In genomic region chr9:111926421-111926875, GRCh38 we compare ENCODE assay signal across 8 cellular contexts. TPM values are rescaled to one million over a fixed set of nuclear protein-coding genes. Genes with fewer than 3 reads are reported as not detected.
DNase-seq lines count a peak whose midpoint lies in the region; ATAC-seq and TF ChIP-seq lines count a peak whose summit lies in the region.

No MANE protein-coding gene starts in this region.

- WGBS in gastroesophageal sphincter (ENCODE audit: low coverage in 1 of 2), 2 donors = 64 to 92% methylated on average over 6 of the region's 6 CpGs

- H3K9ac ChIP-seq in BLaER1 treated with 17β-estradiol and CSF1 and Interleukin-3, amounts not matched to agents 10 nM and 100 nM = peak overlapping the region; percentile 50 to 74 (median 66); a peak in 20 of 22 replicates

- H3K4me3 ChIP-seq in BLaER1 treated with 17β-estradiol and CSF1 and Interleukin-3, amounts not matched to agents 10 nM and 100 nM = peak overlapping the region in 3 of 10 experiments; percentile 31 to 55 (median 35); a peak in 3 of 20 replicates
- H3K4me3 ChIP-seq in gastroesophageal sphincter = no peak overlapping the region

- CTCF ChIA-PET in activated CD4-positive, alpha-beta memory T cell treated with anti-CD3 and anti-CD28 coated beads, Interleukin-2, amount 10 ng/mL, durations not matched to agents 7 days and 5 days (lab: Charles Lee) = interaction anchor here (0.6 to 2.0 kb wide), 6 partner anchors 10 to 328 kb away, joined by 3 to 8 read pairs (median 4); no protein-coding TSS in a partner anchor

- H3K4me3 Mint-ChIP-seq in activated CD4-positive, alpha-beta memory T cell treated with anti-CD3 and anti-CD28 coated beads, Interleukin-2, amount 10 ng/mL, durations not matched to agents 7 days and 5 days = no peak overlapping the region

- no peaks in the 10 kb centered on the region for H3K9me3 ChIP-seq in BLaER1 treated with 17β-estradiol and CSF1 and Interleukin-3, amounts not matched to agents 10 nM and 100 nM (replicated peaks in 1 of 11)
- no peaks in the 10 kb centered on the region for H3K9me3 ChIP-seq in gastroesophageal sphincter

- peaks cover 33 to 47% (median 41%) of the 10 kb centered on the region in 10 experiments for H3K4me1 ChIP-seq in BLaER1 treated with 17β-estradiol and CSF1 and Interleukin-3, amounts not matched to agents 10 nM and 100 nM
- H3K4me1 ChIP-seq in gastroesophageal sphincter = peaks cover 0 to 9% (median 0%) of the 10 kb centered on the region in 3 donors

- H3K27me3 Mint-ChIP-seq in activated CD4-positive, alpha-beta memory T cell treated with anti-CD3 and anti-CD28 coated beads, Interleukin-2, amount 10 ng/mL, durations not matched to agents 7 days and 5 days = no peaks in the 10 kb centered on the region

- peaks cover 23 to 64% (median 38%) of the 10 kb centered on the region in 11 experiments for H3K36me3 ChIP-seq in BLaER1 treated with 17β-estradiol and CSF1 and Interleukin-3, amounts not matched to agents 10 nM and 100 nM
- peaks cover 0 to 50% of the 10 kb centered on the region in 2 donors for H3K36me3 ChIP-seq in gastroesophageal sphincter

- peak; percentile 97 for ATAC-seq in GM21360 (IDR thresholded peaks at IDR 0.05; ENCODE audit: unreplicated experiment)
- peak; percentile 69 for ATAC-seq in gastroesophageal sphincter

- POLR2A ChIA-PET in activated CD4-positive, alpha-beta memory T cell treated with anti-CD3 and anti-CD28 coated beads, Interleukin-2, amount 10 ng/mL, durations not matched to agents 7 days and 5 days (lab: Charles Lee) = interaction anchor here (0.7 to 6.4 kb wide), 9 partner anchors 8 to 406 kb away, joined by 3 to 41 read pairs (median 3); partner anchors contain the start of gene UGCG

- TF ChIP-seq POLR2A in gastroesophageal sphincter (IDR thresholded peaks at IDR 0.05) = no peak

- no peak for TF ChIP-seq EP300 in gastroesophageal sphincter (IDR thresholded peaks at IDR 0.05)

- peaks cover 33% of the 10 kb centered on the region for H3K36me3 Mint-ChIP-seq in activated CD4-positive, alpha-beta memory T cell treated with anti-CD3 and anti-CD28 coated beads, Interleukin-2, amount 10 ng/mL, durations not matched to agents 7 days and 5 days (ENCODE audit: low read depth)

- H3K27ac ChIP-seq in BLaER1 treated with 17β-estradiol and CSF1 and Interleukin-3, amounts not matched to agents 10 nM and 100 nM = peak overlapping the region; percentile 70 to 88 (median 80); a peak in 21 of 22 replicates
- peak overlapping the region in 1 of 4 donors; percentile 19 for H3K27ac ChIP-seq in gastroesophageal sphincter

- no peaks in the 10 kb centered on the region for H3K9me3 Mint-ChIP-seq in activated CD4-positive, alpha-beta memory T cell treated with anti-CD3 and anti-CD28 coated beads, Interleukin-2, amount 10 ng/mL, durations not matched to agents 7 days and 5 days

- no peak for TF ChIP-seq CTCF in gastroesophageal sphincter (IDR thresholded peaks at IDR 0.05)

- peak overlapping the region; percentile 69 to 88 (median 78) for H3K4me2 ChIP-seq in BLaER1 treated with 17β-estradiol and CSF1 and Interleukin-3, amounts not matched to agents 10 nM and 100 nM

- peaks cover 29% of the 10 kb centered on the region for H3K4me1 Mint-ChIP-seq in activated CD4-positive, alpha-beta memory T cell treated with anti-CD3 and anti-CD28 coated beads, Interleukin-2, amount 10 ng/mL, durations not matched to agents 7 days and 5 days

- DNase-seq in HT1080 (ENCODE audit: low read depth) (peak; percentile 88), NCI-H2227 (lab: John Stamatoyannopoulos, UW; ENCODE audit: unreplicated experiment) (no peak), NCI-H524 (lab: John Stamatoyannopoulos, UW) (no peak)
- peak; percentile 72 for DNase-seq in activated CD4-positive, alpha-beta memory T cell treated with anti-CD3 and anti-CD28 coated beads, Interleukin-2, amount 10 ng/mL, durations not matched to agents 7 days and 5 days
- DNase-seq in stimulated activated CD4-positive, alpha-beta T cell treated with anti-CD3 and anti-CD28 coated beads, TNF-alpha, amount 100 ng/mL, for 4 hours (ENCODE audit: low read depth in 3 of 3) = peak in 2 of 3 experiments; percentile 26 to 41

- H3K27ac Mint-ChIP-seq in activated CD4-positive, alpha-beta memory T cell treated with anti-CD3 and anti-CD28 coated beads, Interleukin-2, amount 10 ng/mL, durations not matched to agents 7 days and 5 days = peak overlapping the region; percentile 71

- no peaks in the 10 kb centered on the region for H3K27me3 ChIP-seq in BLaER1 treated with 17β-estradiol and CSF1 and Interleukin-3, amounts not matched to agents 10 nM and 100 nM
- H3K27me3 ChIP-seq in gastroesophageal sphincter = no peaks in the 10 kb centered on the region

- H4K20me1 ChIP-seq in BLaER1 treated with 17β-estradiol and CSF1 and Interleukin-3, amounts not matched to agents 10 nM and 100 nM = peaks cover 0 to 24% (median 5%) of the 10 kb centered on the region in 11 experiments; a peak in 7 of 22 replicates

RNA-seq across cellular contexts. Expression of gene UGCG, which starts 29.8 kb away (rescaled TPM):
- 117 and 130 TPM in 2 replicates for total RNA-seq in HT1080 (2014; rRNA removed; shearing (Covaris generic))
- polyA plus RNA-seq in HT1080 (2015; cell fraction: cytosol; rRNA removed) = 145 and 179 TPM in 2 replicates
- polyA plus RNA-seq in HT1080 (2015; cell fraction: nucleus; rRNA removed) = 176 and 182 TPM in 2 replicates
- total RNA-seq in activated CD4-positive, alpha-beta memory T cell treated with anti-CD3 and anti-CD28 coated beads, Interleukin-2, amount 10 ng/mL, durations not matched to agents 7 days and 5 days = 10 to 100 TPM; 20.9 to 21.4 TPM
- total RNA-seq in gastroesophageal sphincter = 10 to 100 TPM; 30.0 to 52.6 (median 43.2) TPM

Comparison
In these comparisons a context has a peak if more than half of its experiments do, and no peak if none do; other contexts are left out.
1. DNase-seq: peak in HT1080 (single experiment), activated CD4-positive, alpha-beta memory T cell treated with anti-CD3 and anti-CD28 coated beads, Interleukin-2, amount 10 ng/mL, durations not matched to agents 7 days and 5 days (single experiment) and stimulated activated CD4-positive, alpha-beta T cell treated with anti-CD3 and anti-CD28 coated beads, TNF-alpha, amount 100 ng/mL, for 4 hours (2 of 3); none in NCI-H2227 (single experiment) and NCI-H524 (0 of 2).